1 cellular context compared by ENCODE assay signal in the genomic region with DNA sequence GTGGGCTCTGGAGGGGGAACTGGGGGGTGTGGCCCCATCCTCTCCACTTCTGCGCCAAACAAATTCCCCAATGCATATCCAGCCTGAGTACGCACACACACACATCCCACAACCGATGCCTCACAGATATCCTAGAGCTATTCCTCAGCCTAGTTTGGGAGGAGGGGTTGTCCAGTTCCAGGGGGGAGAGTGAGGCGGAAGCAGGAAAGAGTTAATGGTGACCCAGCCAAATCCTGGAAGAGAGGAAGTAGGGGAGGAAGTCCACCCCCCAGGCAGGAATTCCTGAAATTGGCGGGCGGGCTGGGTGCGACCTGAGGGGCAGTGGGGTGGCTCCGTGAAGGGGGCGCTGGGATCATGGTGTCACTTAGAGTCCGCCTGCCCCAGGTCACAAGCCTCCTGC.
TF ChIP-seq lines count a peak whose summit lies in the region.

No MANE protein-coding gene starts in this region.

TF ChIP-seq in K562, 482 proteins besides CTCF, POLR2A, EP300 and RAD21:
- TF ChIP-seq, protein P1, sequence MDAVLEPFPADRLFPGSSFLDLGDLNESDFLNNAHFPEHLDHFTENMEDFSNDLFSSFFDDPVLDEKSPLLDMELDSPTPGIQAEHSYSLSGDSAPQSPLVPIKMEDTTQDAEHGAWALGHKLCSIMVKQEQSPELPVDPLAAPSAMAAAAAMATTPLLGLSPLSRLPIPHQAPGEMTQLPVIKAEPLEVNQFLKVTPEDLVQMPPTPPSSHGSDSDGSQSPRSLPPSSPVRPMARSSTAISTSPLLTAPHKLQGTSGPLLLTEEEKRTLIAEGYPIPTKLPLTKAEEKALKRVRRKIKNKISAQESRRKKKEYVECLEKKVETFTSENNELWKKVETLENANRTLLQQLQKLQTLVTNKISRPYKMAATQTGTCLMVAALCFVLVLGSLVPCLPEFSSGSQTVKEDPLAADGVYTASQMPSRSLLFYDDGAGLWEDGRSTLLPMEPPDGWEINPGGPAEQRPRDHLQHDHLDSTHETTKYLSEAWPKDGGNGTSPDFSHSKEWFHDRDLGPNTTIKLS (IDR thresholded peaks at IDR 0.05; ENCODE audit: borderline replicate concordance, low read depth) = no peak
- TF ChIP-seq ZNF695 (CRISPR knock-in tag; IDR thresholded peaks at IDR 0.05) (no peak), SPI1 (IDR thresholded peaks at IDR 0.05; ENCODE audit: borderline replicate concordance, low read depth, low read length) (peak; percentile 13; the same call in 1 of the 2 replicates), DPF2 (IDR thresholded peaks at IDR 0.05) (no peak)
- TF ChIP-seq, protein P2, sequence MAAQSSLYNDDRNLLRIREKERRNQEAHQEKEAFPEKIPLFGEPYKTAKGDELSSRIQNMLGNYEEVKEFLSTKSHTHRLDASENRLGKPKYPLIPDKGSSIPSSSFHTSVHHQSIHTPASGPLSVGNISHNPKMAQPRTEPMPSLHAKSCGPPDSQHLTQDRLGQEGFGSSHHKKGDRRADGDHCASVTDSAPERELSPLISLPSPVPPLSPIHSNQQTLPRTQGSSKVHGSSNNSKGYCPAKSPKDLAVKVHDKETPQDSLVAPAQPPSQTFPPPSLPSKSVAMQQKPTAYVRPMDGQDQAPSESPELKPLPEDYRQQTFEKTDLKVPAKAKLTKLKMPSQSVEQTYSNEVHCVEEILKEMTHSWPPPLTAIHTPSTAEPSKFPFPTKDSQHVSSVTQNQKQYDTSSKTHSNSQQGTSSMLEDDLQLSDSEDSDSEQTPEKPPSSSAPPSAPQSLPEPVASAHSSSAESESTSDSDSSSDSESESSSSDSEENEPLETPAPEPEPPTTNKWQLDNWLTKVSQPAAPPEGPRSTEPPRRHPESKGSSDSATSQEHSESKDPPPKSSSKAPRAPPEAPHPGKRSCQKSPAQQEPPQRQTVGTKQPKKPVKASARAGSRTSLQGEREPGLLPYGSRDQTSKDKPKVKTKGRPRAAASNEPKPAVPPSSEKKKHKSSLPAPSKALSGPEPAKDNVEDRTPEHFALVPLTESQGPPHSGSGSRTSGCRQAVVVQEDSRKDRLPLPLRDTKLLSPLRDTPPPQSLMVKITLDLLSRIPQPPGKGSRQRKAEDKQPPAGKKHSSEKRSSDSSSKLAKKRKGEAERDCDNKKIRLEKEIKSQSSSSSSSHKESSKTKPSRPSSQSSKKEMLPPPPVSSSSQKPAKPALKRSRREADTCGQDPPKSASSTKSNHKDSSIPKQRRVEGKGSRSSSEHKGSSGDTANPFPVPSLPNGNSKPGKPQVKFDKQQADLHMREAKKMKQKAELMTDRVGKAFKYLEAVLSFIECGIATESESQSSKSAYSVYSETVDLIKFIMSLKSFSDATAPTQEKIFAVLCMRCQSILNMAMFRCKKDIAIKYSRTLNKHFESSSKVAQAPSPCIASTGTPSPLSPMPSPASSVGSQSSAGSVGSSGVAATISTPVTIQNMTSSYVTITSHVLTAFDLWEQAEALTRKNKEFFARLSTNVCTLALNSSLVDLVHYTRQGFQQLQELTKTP (IDR thresholded peaks at IDR 0.05; ENCODE audit: low read depth in 1 of 2, partially characterized antibody in 2 of 2) = no peak
- TF ChIP-seq, protein P3, sequence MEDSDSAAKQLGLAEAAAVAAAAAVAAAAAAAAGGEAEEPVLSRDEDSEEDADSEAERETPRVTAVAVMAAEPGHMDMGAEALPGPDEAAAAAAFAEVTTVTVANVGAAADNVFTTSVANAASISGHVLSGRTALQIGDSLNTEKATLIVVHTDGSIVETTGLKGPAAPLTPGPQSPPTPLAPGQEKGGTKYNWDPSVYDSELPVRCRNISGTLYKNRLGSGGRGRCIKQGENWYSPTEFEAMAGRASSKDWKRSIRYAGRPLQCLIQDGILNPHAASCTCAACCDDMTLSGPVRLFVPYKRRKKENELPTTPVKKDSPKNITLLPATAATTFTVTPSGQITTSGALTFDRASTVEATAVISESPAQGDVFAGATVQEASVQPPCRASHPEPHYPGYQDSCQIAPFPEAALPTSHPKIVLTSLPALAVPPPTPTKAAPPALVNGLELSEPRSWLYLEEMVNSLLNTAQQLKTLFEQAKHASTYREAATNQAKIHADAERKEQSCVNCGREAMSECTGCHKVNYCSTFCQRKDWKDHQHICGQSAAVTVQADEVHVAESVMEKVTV (CRISPR knock-in tag; IDR thresholded peaks at IDR 0.05) = no peak
- TF ChIP-seq, protein P4, sequence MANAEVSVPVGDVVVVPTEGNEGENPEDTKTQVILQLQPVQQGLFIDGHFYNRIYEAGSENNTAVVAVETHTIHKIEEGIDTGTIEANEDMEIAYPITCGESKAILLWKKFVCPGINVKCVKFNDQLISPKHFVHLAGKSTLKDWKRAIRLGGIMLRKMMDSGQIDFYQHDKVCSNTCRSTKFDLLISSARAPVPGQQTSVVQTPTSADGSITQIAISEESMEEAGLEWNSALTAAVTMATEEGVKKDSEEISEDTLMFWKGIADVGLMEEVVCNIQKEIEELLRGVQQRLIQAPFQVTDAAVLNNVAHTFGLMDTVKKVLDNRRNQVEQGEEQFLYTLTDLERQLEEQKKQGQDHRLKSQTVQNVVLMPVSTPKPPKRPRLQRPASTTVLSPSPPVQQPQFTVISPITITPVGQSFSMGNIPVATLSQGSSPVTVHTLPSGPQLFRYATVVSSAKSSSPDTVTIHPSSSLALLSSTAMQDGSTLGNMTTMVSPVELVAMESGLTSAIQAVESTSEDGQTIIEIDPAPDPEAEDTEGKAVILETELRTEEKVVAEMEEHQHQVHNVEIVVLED (CRISPR knock-in tag; IDR thresholded peaks at IDR 0.05) = no peak
